Comparison of ENCODE assay signal across 34 cellular contexts in the genomic region with DNA sequence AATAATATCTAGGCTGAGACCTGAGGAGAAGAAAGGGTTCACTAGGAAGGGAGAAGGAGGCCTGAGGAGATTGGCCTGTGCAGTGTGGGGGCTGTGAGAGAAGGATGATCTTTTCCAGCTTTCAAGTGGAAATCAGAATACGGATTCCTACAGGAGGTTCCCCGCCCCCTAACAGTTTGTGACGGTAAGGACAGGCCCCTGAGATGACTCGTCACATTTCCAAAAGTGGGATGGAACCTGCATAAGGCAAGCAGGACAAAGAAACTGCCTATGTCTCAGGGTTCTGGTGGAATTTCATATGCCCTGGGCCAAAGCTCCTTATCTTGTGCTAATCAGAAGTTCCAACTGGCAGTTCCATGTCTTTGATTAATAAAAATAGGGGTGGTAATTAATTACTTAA.
"Had no signal": no experiment of that assay in that cellular context is flagged by ENCODE, and none has a peak within 500 bp of the region (broad histone marks: within the 10 kb centered on the region; RNA-seq: fewer than 3 reads in every experiment).

No MANE protein-coding gene starts in this region.

- H3K36me3 ChIP-seq: ascending aorta, cardiac muscle cell, colonic mucosa, gastrocnemius medialis, lower lobe of right lung, neural progenitor cell, sigmoid colon, thyroid gland, upper lobe of right lung had no signal

- H3K79me2 ChIP-seq: hepatocyte, parathyroid adenoma had no signal

- H3K9me3 Mint-ChIP-seq: activated naive CD4-positive, alpha-beta T cell treated with anti-CD3 and anti-CD28 coated beads, Interleukin-2, amount 10 ng/mL, durations not matched to agents 7 days and 5 days; activated T-helper 1 cell treated with anti-CD3 and anti-CD28 coated beads, Interleukin-12 subunit alpha, Interleukin-12 subunit beta, Interleukin-2, Interleukin-4 antibody, amounts not matched to agents 30 ng/mL and 10 ng/mL and 1 ng/mL, durations not matched to agents 14 hours and 24 hours and 36 hours; natural killer cell; T-helper 1 cell treated with Interleukin-12 subunit alpha and Interleukin-12 subunit beta and Interleukin-4 antibody, amounts not matched to agents 30 μg/mL and 1 μg/mL, for 36 hours had no signal

- H3K4me3 ChIP-seq: ascending aorta, cardiac muscle cell, colonic mucosa, gastrocnemius medialis, hepatocyte, lower lobe of right lung, neural progenitor cell, psoas muscle, sigmoid colon, thyroid gland, upper lobe of right lung had no signal

- H3K9ac ChIP-seq: neural progenitor cell, parathyroid adenoma had no signal

- DNase-seq: activated CD4-positive, alpha-beta T cell treated with anti-CD3 and anti-CD28 coated beads for 4 hours; activated CD4-positive, alpha-beta T cell treated with anti-CD3 and anti-CD28 coated beads, Interleukin-2, amount 50 U/mL, for 4 hours; activated CD4-positive, CD25-positive, alpha-beta regulatory T cell; activated gamma-delta T cell; activated naive CD4-positive, alpha-beta T cell treated with anti-CD3 and anti-CD28 coated beads, Interleukin-2, amount 10 ng/mL, durations not matched to agents 7 days and 5 days; activated naive CD8-positive, alpha-beta T cell treated with anti-CD3 and anti-CD28 coated beads, Interleukin-2, amount 10 ng/mL, durations not matched to agents 7 days and 5 days; cerebellar nuclear complex; colonic mucosa; effector CD8-positive, alpha-beta T cell; gastrocnemius medialis; glutamatergic neuron; immature natural killer cell; lower lobe of right lung; mesenchymal stem cell; natural killer cell; occipital lobe; psoas muscle; sigmoid colon; small intestine; stimulated activated CD4-positive, alpha-beta T cell treated with anti-CD3 and anti-CD28 coated beads, Interleukin-4, amount 100 ng/mL, for 24 hours; stimulated activated naive CD8-positive, alpha-beta T cell treated with anti-CD3 and anti-CD28 coated beads, Interleukin-15, amount 100 ng/mL, for 72 hours; substantia nigra; SW 1271; thyroid gland; upper lobe of right lung had no signal

- H2AFZ ChIP-seq: hepatocyte, neural progenitor cell, parathyroid adenoma had no signal

- ATAC-seq: gastrocnemius medialis; lower lobe of right lung; natural killer cell; psoas muscle; stimulated activated effector memory CD8-positive, alpha-beta T cell treated with anti-CD3 and anti-CD28 coated beads, Interleukin-12 subunit alpha, Interleukin-12 subunit beta, amount 100 ng/mL, for 72 hours; stimulated activated naive CD8-positive, alpha-beta T cell treated with anti-CD3 and anti-CD28 coated beads, Interleukin-15, amount 100 ng/mL, for 72 hours; upper lobe of right lung had no signal

- H3K9me3 ChIP-seq: ascending aorta, colonic mucosa, gastrocnemius medialis, lower lobe of right lung, psoas muscle, sigmoid colon, thyroid gland, upper lobe of right lung had no signal

- H3K4me1 ChIP-seq: ascending aorta, colonic mucosa, gastrocnemius medialis, lower lobe of right lung, neural progenitor cell, parathyroid adenoma, psoas muscle, sigmoid colon, thyroid gland, upper lobe of right lung had no signal

- H3K4me3 Mint-ChIP-seq: activated naive CD4-positive, alpha-beta T cell treated with anti-CD3 and anti-CD28 coated beads, Interleukin-2, amount 10 ng/mL, durations not matched to agents 7 days and 5 days; activated naive CD8-positive, alpha-beta T cell treated with anti-CD3 and anti-CD28 coated beads, Interleukin-2, amount 10 ng/mL, durations not matched to agents 7 days and 5 days; activated T-helper 1 cell treated with anti-CD3 and anti-CD28 coated beads, Interleukin-12 subunit alpha, Interleukin-12 subunit beta, Interleukin-2, Interleukin-4 antibody, amounts not matched to agents 30 ng/mL and 10 ng/mL and 1 ng/mL, durations not matched to agents 14 hours and 24 hours and 36 hours; brain; immature natural killer cell; natural killer cell; neural progenitor cell; stimulated activated effector memory CD8-positive, alpha-beta T cell treated with anti-CD3 and anti-CD28 coated beads, Interleukin-12 subunit alpha, Interleukin-12 subunit beta, amount 100 ng/mL, for 72 hours; stimulated activated naive CD8-positive, alpha-beta T cell treated with anti-CD3 and anti-CD28 coated beads, Interleukin-15, amount 100 ng/mL, for 72 hours; T-helper 1 cell treated with Interleukin-12 subunit alpha and Interleukin-12 subunit beta and Interleukin-4 antibody, amounts not matched to agents 30 μg/mL and 1 μg/mL, for 36 hours had no signal

- H3K4me2 ChIP-seq: hepatocyte, neural progenitor cell had no signal

- H3K4me1 Mint-ChIP-seq: activated naive CD4-positive, alpha-beta T cell treated with anti-CD3 and anti-CD28 coated beads, Interleukin-2, amount 10 ng/mL, durations not matched to agents 7 days and 5 days; activated naive CD8-positive, alpha-beta T cell treated with anti-CD3 and anti-CD28 coated beads, Interleukin-2, amount 10 ng/mL, durations not matched to agents 7 days and 5 days; brain; immature natural killer cell; natural killer cell; neural progenitor cell; stimulated activated effector memory CD8-positive, alpha-beta T cell treated with anti-CD3 and anti-CD28 coated beads, Interleukin-12 subunit alpha, Interleukin-12 subunit beta, amount 100 ng/mL, for 72 hours; stimulated activated naive CD8-positive, alpha-beta T cell treated with anti-CD3 and anti-CD28 coated beads, Interleukin-15, amount 100 ng/mL, for 72 hours had no signal

- H3K27me3 ChIP-seq: ascending aorta, cardiac muscle cell, colonic mucosa, gastrocnemius medialis, hepatocyte, neural progenitor cell, sigmoid colon, thyroid gland, upper lobe of right lung had no signal

- H3K27ac Mint-ChIP-seq: activated naive CD4-positive, alpha-beta T cell treated with anti-CD3 and anti-CD28 coated beads, Interleukin-2, amount 10 ng/mL, durations not matched to agents 7 days and 5 days; activated naive CD8-positive, alpha-beta T cell treated with anti-CD3 and anti-CD28 coated beads, Interleukin-2, amount 10 ng/mL, durations not matched to agents 7 days and 5 days; activated T-helper 1 cell treated with anti-CD3 and anti-CD28 coated beads, Interleukin-12 subunit alpha, Interleukin-12 subunit beta, Interleukin-2, Interleukin-4 antibody, amounts not matched to agents 30 ng/mL and 10 ng/mL and 1 ng/mL, durations not matched to agents 14 hours and 24 hours and 36 hours; brain; immature natural killer cell; natural killer cell; neural progenitor cell; stimulated activated effector memory CD8-positive, alpha-beta T cell treated with anti-CD3 and anti-CD28 coated beads, Interleukin-12 subunit alpha, Interleukin-12 subunit beta, amount 100 ng/mL, for 72 hours; stimulated activated naive CD8-positive, alpha-beta T cell treated with anti-CD3 and anti-CD28 coated beads, Interleukin-15, amount 100 ng/mL, for 72 hours; T-helper 1 cell treated with Interleukin-12 subunit alpha and Interleukin-12 subunit beta and Interleukin-4 antibody, amounts not matched to agents 30 μg/mL and 1 μg/mL, for 36 hours had no signal

- H3K27ac ChIP-seq: ascending aorta, cardiac muscle cell, colonic mucosa, gastrocnemius medialis, hepatocyte, lower lobe of right lung, neural progenitor cell, parathyroid adenoma, psoas muscle, sigmoid colon, thyroid gland, upper lobe of right lung had no signal

- H3K36me3 Mint-ChIP-seq: activated naive CD4-positive, alpha-beta T cell treated with anti-CD3 and anti-CD28 coated beads, Interleukin-2, amount 10 ng/mL, durations not matched to agents 7 days and 5 days; activated naive CD8-positive, alpha-beta T cell treated with anti-CD3 and anti-CD28 coated beads, Interleukin-2, amount 10 ng/mL, durations not matched to agents 7 days and 5 days; immature natural killer cell; neural progenitor cell; stimulated activated effector memory CD8-positive, alpha-beta T cell treated with anti-CD3 and anti-CD28 coated beads, Interleukin-12 subunit alpha, Interleukin-12 subunit beta, amount 100 ng/mL, for 72 hours had no signal
